Comparison of ENCODE assay signal across 14 cellular contexts in the genomic region with DNA sequence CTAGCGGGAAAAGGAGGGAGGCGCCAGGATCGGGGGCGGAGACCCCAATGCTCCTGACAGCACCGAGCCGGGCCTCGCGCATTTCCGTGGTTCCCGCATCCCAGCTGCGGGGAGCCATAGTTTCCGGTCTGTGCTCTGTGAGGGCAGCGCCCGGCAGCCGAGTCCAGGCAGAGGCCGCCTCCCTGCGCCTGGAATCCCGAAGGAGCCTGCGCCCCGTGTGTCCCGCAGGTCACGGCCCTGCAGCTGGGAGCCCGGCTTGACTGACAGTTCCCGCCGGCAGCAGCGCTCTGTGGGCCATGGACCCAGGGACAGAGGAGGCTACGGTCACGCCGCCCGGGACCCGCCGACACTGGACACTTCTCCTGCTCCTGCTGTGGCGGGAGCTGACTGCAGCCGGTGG.
DNase-seq lines count a peak whose midpoint lies in the region; ATAC-seq and TF ChIP-seq lines count a peak whose summit lies in the region.
"Had no signal": no experiment of that assay in that cellular context is flagged by ENCODE, and none has a peak within 500 bp of the region (broad histone marks: within the 10 kb centered on the region; RNA-seq: fewer than 3 reads in every experiment).

No MANE protein-coding gene starts in this region.

- H2AFZ ChIP-seq in neural progenitor cell (replicated peaks): no peak overlapping the region

- no peak overlapping the region for H3K27ac ChIP-seq in CD8-positive, alpha-beta memory T cell (ENCODE audit: low read depth, low read length)
- H3K27ac ChIP-seq in neural progenitor cell (no peak overlapping the region), substantia nigra (ENCODE audit: low read depth, low read length, poor library complexity, severe bottlenecking) (no peak overlapping the region)
- H3K27ac ChIP-seq: HL-60 had no signal

- H3K79me2 ChIP-seq in neural progenitor cell (ENCODE audit: low read depth): no peaks in the 10 kb centered on the region

- H3K36me3 Mint-ChIP-seq in CD8-positive, alpha-beta memory T cell: peaks cover 3 to 74% (median 14%) of the 10 kb centered on the region in 3 donors
- peaks cover 24% of the 10 kb centered on the region for H3K36me3 Mint-ChIP-seq in neural progenitor cell

- H3K27me3 Mint-ChIP-seq in CD8-positive, alpha-beta memory T cell: peaks cover 0 to 8% of the 10 kb centered on the region in 2 donors
- H3K27me3 Mint-ChIP-seq in neural progenitor cell (ENCODE audit: insufficient read depth, low read depth): peaks cover 14% of the 10 kb centered on the region

- no peak for TF ChIP-seq CTCF in neural progenitor cell (IDR thresholded peaks at IDR 0.05)

- no peak overlapping the region for H3K9ac ChIP-seq in neural progenitor cell

- peaks cover 27% of the 10 kb centered on the region for H3F3A ChIP-seq in neural progenitor cell (ENCODE audit: low read depth)

- POLR2A ChIA-PET in CD8-positive, alpha-beta memory T cell (lab: Charles Lee): interaction anchor here (1.0 kb wide), 1 partner anchor 17 kb away, joined by 4 read pairs; no protein-coding TSS in a partner anchor

- H3K4me2 ChIP-seq in neural progenitor cell: no peak overlapping the region

- no peak overlapping the region for H3K4me3 ChIP-seq in CD8-positive, alpha-beta memory T cell (ENCODE audit: low read length)
- H3K4me3 ChIP-seq in neural progenitor cell: no peak overlapping the region
- H3K4me3 ChIP-seq: esophagus squamous epithelium, left lung had no signal

- peaks cover 0 to 2% (median 0%) of the 10 kb centered on the region in 5 donors for H3K9me3 Mint-ChIP-seq in CD8-positive, alpha-beta memory T cell
- H3K9me3 Mint-ChIP-seq in neural progenitor cell: peaks cover 11% of the 10 kb centered on the region

- peaks cover 68% of the 10 kb centered on the region for H3K4me1 ChIP-seq in CD8-positive, alpha-beta memory T cell (ENCODE audit: insufficient read depth, low read length)
- H3K4me1 ChIP-seq in neural progenitor cell: peaks cover 27% of the 10 kb centered on the region

- H3K4me1 Mint-ChIP-seq in CD8-positive, alpha-beta memory T cell: peaks cover 52 to 75% (median 58%) of the 10 kb centered on the region in 3 donors
- H3K4me1 Mint-ChIP-seq in neural progenitor cell: peaks cover 47% of the 10 kb centered on the region

- no peaks in the 10 kb centered on the region for H4K20me1 ChIP-seq in neural progenitor cell (ENCODE audit: low read depth)

- CTCF ChIA-PET in CD8-positive, alpha-beta memory T cell (lab: Charles Lee): interaction anchor here (1.1 to 1.3 kb wide), 2 partner anchors 11 to 179 kb away, joined by 3 read pairs; no protein-coding TSS in a partner anchor

- no peaks in the 10 kb centered on the region for H3K9me3 ChIP-seq in CD8-positive, alpha-beta memory T cell (ENCODE audit: low read length)
- H3K9me3 ChIP-seq in neural progenitor cell (ENCODE audit: low read depth): no peaks in the 10 kb centered on the region
- H3K9me3 ChIP-seq: esophagus squamous epithelium, left lung had no signal

- peaks cover 34% of the 10 kb centered on the region for H3K36me3 ChIP-seq in CD8-positive, alpha-beta memory T cell (ENCODE audit: insufficient read depth, low read length)
- no peaks in the 10 kb centered on the region for H3K36me3 ChIP-seq in neural progenitor cell

- no peak for DNase-seq in CD8-positive, alpha-beta memory T cell
- peak; percentile 38 for DNase-seq in neural progenitor cell (ENCODE audit: low spot score)
- DNase-seq in substantia nigra (lab: John Stamatoyannopoulos, UW): no peak
- DNase-seq in effector CD8-positive, alpha-beta T cell (lab: John Stamatoyannopoulos, UW): no peak
- DNase-seq: dermis blood vessel endothelial cell, esophagus squamous epithelium, Karpas-422, NCI-H1436 had no signal

- peak overlapping the region in 5 of 7 donors; percentile 41 to 82 (median 65) for H3K4me3 Mint-ChIP-seq in CD8-positive, alpha-beta memory T cell
- no peak overlapping the region for H3K4me3 Mint-ChIP-seq in neural progenitor cell
- H3K4me3 Mint-ChIP-seq: neural crest cell had no signal

- peak; percentile 10 for ATAC-seq in HG03045 (IDR thresholded peaks at IDR 0.05; ENCODE audit: unreplicated experiment)
- peak; percentile 12 for ATAC-seq in esophagus mucosa
- no peak for ATAC-seq in HG03039 (IDR thresholded peaks at IDR 0.05; ENCODE audit: unreplicated experiment)
- ATAC-seq: left lung had no signal

- H3K27me3 ChIP-seq in CD8-positive, alpha-beta memory T cell (ENCODE audit: insufficient read depth, low read length, poor library complexity, severe bottlenecking): no peaks in the 10 kb centered on the region
- H3K27me3 ChIP-seq in neural progenitor cell: no peaks in the 10 kb centered on the region
- H3K27me3 ChIP-seq: esophagus squamous epithelium, left lung had no signal

- H3K27ac Mint-ChIP-seq in CD8-positive, alpha-beta memory T cell: no peak overlapping the region
- no peak overlapping the region for H3K27ac Mint-ChIP-seq in neural progenitor cell
